In genomic region chr10:71179382-71179781, GRCh38 we compare ENCODE assay signal across 26 cellular contexts.
"Had no signal": no experiment of that assay in that cellular context is flagged by ENCODE, and none has a peak within 500 bp of the region (broad histone marks: within the 10 kb centered on the region; RNA-seq: fewer than 3 reads in every experiment).

No MANE protein-coding gene starts in this region.

- ATAC-seq: activated naive CD4-positive, alpha-beta T cell treated with anti-CD3 and anti-CD28 coated beads, Interleukin-2, amount 50 U/mL, for 72 hours; activated naive CD8-positive, alpha-beta T cell treated with anti-CD3 and anti-CD28 coated beads, Interleukin-2, amount 50 U/mL, for 24 hours; activated T-cell treated with anti-CD3 and anti-CD28 coated beads, Interleukin-2, amount 50 U/mL, for 4 hours; T-cell had no signal

- H3K4me3 ChIP-seq: PC-9 had no signal

- H3K4me3 Mint-ChIP-seq: activated CD4-positive, alpha-beta memory T cell treated with anti-CD3 and anti-CD28 coated beads for 36 hours; activated CD4-positive, alpha-beta T cell treated with anti-CD3 and anti-CD28 coated beads, Interleukin-2, amount 10 ng/mL, durations not matched to agents 7 days and 5 days; activated naive CD8-positive, alpha-beta T cell treated with anti-CD3 and anti-CD28 coated beads, Interleukin-2, amount 50 U/mL, for 24 hours; activated T-cell treated with anti-CD3 and anti-CD28 coated beads, Interleukin-2, amount 50 U/mL, for 4 hours; brain; central memory CD8-positive, alpha-beta T cell; T-cell had no signal

- H3K27ac ChIP-seq: PC-9 had no signal

- DNase-seq: activated CD4-positive, alpha-beta memory T cell treated with anti-CD3 and anti-CD28 coated beads for 36 hours; activated CD4-positive, alpha-beta T cell treated with anti-CD3 and anti-CD28 coated beads, Interleukin-2, amount 10 ng/mL, durations not matched to agents 7 days and 5 days; activated CD4-positive, CD25-positive, alpha-beta regulatory T cell; activated CD8-positive, alpha-beta memory T cell treated with anti-CD3 and anti-CD28 coated beads for 24 hours; activated effector memory CD4-positive, alpha-beta T cell treated with anti-CD3 and anti-CD28 coated beads, Interleukin-2, amount 50 U/mL, for 16 hours; activated naive CD4-positive, alpha-beta T cell treated with Interleukin-2 at 50 U/mL for 16 hours; activated naive CD8-positive, alpha-beta T cell treated with anti-CD3 and anti-CD28 coated beads, Interleukin-2, amount 50 U/mL, for 24 hours; activated T-cell treated with anti-CD3 and anti-CD28 coated beads, Interleukin-2, amount 50 U/mL, for 4 hours; amniotic stem cell; IMR-90; KBM-7; MV-4-11; NCI-H1092 treated with DMSO at 0.1 percent for 48 hours; NCI-H146; NCI-H2029; NCI-H2107; NCI-H526; NCI-H82; PC-9; SHP77 treated with DMSO at 0.1 percent for 48 hours; T-cell; T-helper 2 cell; T1000 had no signal

- H3K27ac Mint-ChIP-seq: activated CD4-positive, alpha-beta memory T cell treated with anti-CD3 and anti-CD28 coated beads for 36 hours; activated CD4-positive, alpha-beta T cell treated with anti-CD3 and anti-CD28 coated beads, Interleukin-2, amount 10 ng/mL, durations not matched to agents 7 days and 5 days; activated naive CD8-positive, alpha-beta T cell treated with anti-CD3 and anti-CD28 coated beads, Interleukin-2, amount 50 U/mL, for 24 hours; brain; T-cell had no signal

- H3K4me1 Mint-ChIP-seq: activated CD4-positive, alpha-beta T cell treated with anti-CD3 and anti-CD28 coated beads, Interleukin-2, amount 10 ng/mL, durations not matched to agents 7 days and 5 days; activated naive CD8-positive, alpha-beta T cell treated with anti-CD3 and anti-CD28 coated beads, Interleukin-2, amount 50 U/mL, for 24 hours; central memory CD8-positive, alpha-beta T cell; T-cell had no signal

- H3K36me3 Mint-ChIP-seq: activated CD4-positive, alpha-beta memory T cell treated with anti-CD3 and anti-CD28 coated beads for 36 hours; activated naive CD4-positive, alpha-beta T cell treated with anti-CD3 and anti-CD28 coated beads, Interleukin-2, amount 50 U/mL, for 72 hours; brain; T-cell had no signal

- H3K9me3 Mint-ChIP-seq: activated CD4-positive, alpha-beta memory T cell treated with anti-CD3 and anti-CD28 coated beads for 36 hours; activated CD4-positive, alpha-beta T cell treated with anti-CD3 and anti-CD28 coated beads, Interleukin-2, amount 10 ng/mL, durations not matched to agents 7 days and 5 days; activated naive CD4-positive, alpha-beta T cell treated with anti-CD3 and anti-CD28 coated beads, Interleukin-2, amount 50 U/mL, for 72 hours; activated naive CD8-positive, alpha-beta T cell treated with anti-CD3 and anti-CD28 coated beads, Interleukin-2, amount 50 U/mL, for 24 hours; activated T-cell treated with anti-CD3 and anti-CD28 coated beads, Interleukin-2, amount 50 U/mL, for 4 hours; brain; central memory CD8-positive, alpha-beta T cell; T-cell had no signal
